In the genomic region with DNA sequence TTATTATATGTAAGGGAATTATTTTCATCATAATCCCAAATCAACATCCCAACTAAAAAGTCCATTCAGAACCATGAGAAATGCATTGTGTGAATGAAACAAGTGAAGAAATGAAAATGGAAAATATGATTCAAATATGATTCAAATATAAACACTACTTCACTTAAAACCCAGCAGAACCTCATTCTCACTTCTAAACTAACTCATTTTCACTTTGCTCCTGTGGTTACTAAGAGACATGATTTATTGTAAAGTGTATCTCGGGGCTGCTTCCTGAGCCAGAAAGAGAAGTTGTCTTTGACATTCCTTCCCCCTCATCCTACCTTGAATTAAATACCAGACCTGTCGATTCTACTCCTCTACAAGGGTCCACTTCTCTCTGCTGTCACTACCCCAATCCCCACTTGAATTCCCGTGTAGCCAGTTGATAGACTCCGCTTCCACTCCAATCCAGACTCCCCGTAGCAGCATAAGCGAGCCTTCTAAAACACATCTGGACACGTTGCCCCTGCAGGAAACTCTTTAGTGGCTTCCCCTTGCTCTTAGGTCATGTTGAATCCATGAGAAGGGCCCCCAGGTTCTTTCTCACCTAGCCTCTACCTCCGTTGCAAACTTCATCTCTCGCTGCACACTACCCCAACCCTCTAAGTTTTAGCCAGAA, we compare ENCODE assay signal across 22 cellular contexts.
DNase-seq lines count a peak whose midpoint lies in the region; ATAC-seq and TF ChIP-seq lines count a peak whose summit lies in the region.
"Had no signal": no experiment of that assay in that cellular context is flagged by ENCODE, and none has a peak within 500 bp of the region (broad histone marks: within the 10 kb centered on the region; RNA-seq: fewer than 3 reads in every experiment).

No MANE protein-coding gene starts in this region.

- H3K9me3 ChIP-seq in Loucy (ENCODE audit: insufficient read depth, low read depth, low read length) = peaks cover 6% of the 10 kb centered on the region; the same call in 1 of the 2 replicates
- peaks cover 12% of the 10 kb centered on the region; the same call in 1 of the 2 replicates for H3K9me3 ChIP-seq in OCI-LY7 (ENCODE audit: low read length)

- no peak overlapping the region for H3K4me3 ChIP-seq in Loucy (ENCODE audit: low read length, poor library complexity, severe bottlenecking)
- H3K4me3 ChIP-seq in OCI-LY7 (ENCODE audit: low read depth, low read length, poor library complexity, severe bottlenecking) = no peak overlapping the region
- H3K4me3 ChIP-seq: coronary artery, SK-N-MC, upper lobe of right lung had no signal

- no peak overlapping the region for H3K9ac ChIP-seq in Loucy (ENCODE audit: low read depth, low read length, poor library complexity, severe bottlenecking)

- H3K4me1 ChIP-seq in Loucy (ENCODE audit: insufficient read depth, low read length, poor library complexity, severe bottlenecking) (peaks cover 13% of the 10 kb centered on the region), OCI-LY7 (ENCODE audit: insufficient read depth, low read length, poor library complexity, severe bottlenecking) (no peaks in the 10 kb centered on the region)
- H3K4me1 ChIP-seq: upper lobe of right lung had no signal

- no peaks in the 10 kb centered on the region for H3K27me3 Mint-ChIP-seq in activated CD4-positive, alpha-beta T cell treated with anti-CD3 and anti-CD28 coated beads for 36 hours
- H3K27me3 Mint-ChIP-seq in central memory CD8-positive, alpha-beta T cell = no peaks in the 10 kb centered on the region
- peaks cover 3% of the 10 kb centered on the region for H3K27me3 Mint-ChIP-seq in nephron progenitor cell (ENCODE audit: low read depth, poor library complexity)

- peak overlapping the region; percentile 44 for H3K4me3 Mint-ChIP-seq in activated CD4-positive, alpha-beta T cell treated with anti-CD3 and anti-CD28 coated beads for 36 hours
- H3K4me3 Mint-ChIP-seq in central memory CD8-positive, alpha-beta T cell = no peak overlapping the region
- H3K4me3 Mint-ChIP-seq in nephron progenitor cell = no peak overlapping the region
- H3K4me3 Mint-ChIP-seq: brain had no signal

- POLR2A ChIA-PET in activated CD4-positive, alpha-beta T cell treated with anti-CD3 and anti-CD28 coated beads for 36 hours (lab: Charles Lee) = no interaction called here
- POLR2A ChIA-PET in OCI-LY7 (lab: Charles Lee) = no interaction called here

- H3K4me1 Mint-ChIP-seq in activated CD4-positive, alpha-beta T cell treated with anti-CD3 and anti-CD28 coated beads for 36 hours = peaks cover 33% of the 10 kb centered on the region
- H3K4me1 Mint-ChIP-seq in central memory CD8-positive, alpha-beta T cell = no peaks in the 10 kb centered on the region
- H3K4me1 Mint-ChIP-seq in nephron progenitor cell = peaks cover 6% of the 10 kb centered on the region
- H3K4me1 Mint-ChIP-seq: brain had no signal

- H3K9me2 ChIP-seq in Loucy (replicated peaks; ENCODE audit: low read depth, low read length) = no peaks in the 10 kb centered on the region
- no peaks in the 10 kb centered on the region for H3K9me2 ChIP-seq in OCI-LY7 (ENCODE audit: insufficient read depth, low read length)

- CTCF ChIA-PET in activated CD4-positive, alpha-beta T cell treated with anti-CD3 and anti-CD28 coated beads for 36 hours (lab: Charles Lee) = no interaction called here
- CTCF ChIA-PET in OCI-LY7 (lab: Charles Lee; ENCODE audit: unreplicated experiment) = no interaction called here

- ATAC-seq in activated CD4-positive, alpha-beta T cell treated with anti-CD3 and anti-CD28 coated beads for 36 hours = peak; percentile 96
- ATAC-seq in GM19351 (IDR thresholded peaks at IDR 0.05; ENCODE audit: unreplicated experiment) = peak; percentile 55
- ATAC-seq in central memory CD8-positive, alpha-beta T cell (replicated peaks; ENCODE audit: extremely low read depth, poor library complexity, severe bottlenecking) = no peak
- ATAC-seq: left lobe of liver, upper lobe of right lung had no signal

- no peaks in the 10 kb centered on the region for H3K79me2 ChIP-seq in Loucy (ENCODE audit: insufficient read depth, low read length)
- no peaks in the 10 kb centered on the region for H3K79me2 ChIP-seq in OCI-LY7 (ENCODE audit: insufficient read depth, low read depth, low read length)

- no peaks in the 10 kb centered on the region for H3K36me3 ChIP-seq in Loucy (ENCODE audit: insufficient read depth, low read length)
- no peaks in the 10 kb centered on the region for H3K36me3 ChIP-seq in OCI-LY7 (ENCODE audit: insufficient read depth, low read length)
- H3K36me3 ChIP-seq: upper lobe of right lung had no signal

- no peak overlapping the region for H3K27ac ChIP-seq in OCI-LY7 (ENCODE audit: low read depth, low read length, poor library complexity, severe bottlenecking)
- H3K27ac ChIP-seq: coronary artery, SK-N-MC, upper lobe of right lung had no signal

- H4K20me1 ChIP-seq in Loucy (ENCODE audit: insufficient read depth, low read length, poor library complexity, severe bottlenecking) (no peaks in the 10 kb centered on the region), OCI-LY7 (ENCODE audit: insufficient read depth, low read length) (no peaks in the 10 kb centered on the region)

- H2AFZ ChIP-seq in Loucy (ENCODE audit: low read length) (peak overlapping the region; percentile 10; the same call in 1 of the 2 replicates), OCI-LY7 (ENCODE audit: low read length) (no peak overlapping the region)

- no TSS peak for BruUV-seq in OCI-LY7 (replicated peaks; lab: Mats Ljungman, UMichigan)

- no peaks in the 10 kb centered on the region for H3F3A ChIP-seq in Loucy (ENCODE audit: low read depth)

- H3K27ac Mint-ChIP-seq in activated CD4-positive, alpha-beta T cell treated with anti-CD3 and anti-CD28 coated beads for 36 hours = peak overlapping the region; percentile 95
- H3K27ac Mint-ChIP-seq in central memory CD8-positive, alpha-beta T cell (ENCODE audit: low read depth) = peak overlapping the region; percentile 1
- no peak overlapping the region for H3K27ac Mint-ChIP-seq in nephron progenitor cell
- H3K27ac Mint-ChIP-seq: brain had no signal

- H3K27me3 ChIP-seq in Loucy (ENCODE audit: insufficient read depth, low read length, poor library complexity, severe bottlenecking) = no peaks in the 10 kb centered on the region
- H3K27me3 ChIP-seq: upper lobe of right lung had no signal

- peaks cover 10% of the 10 kb centered on the region for H3K36me3 Mint-ChIP-seq in activated CD4-positive, alpha-beta T cell treated with anti-CD3 and anti-CD28 coated beads for 36 hours (ENCODE audit: low read depth)
- no peaks in the 10 kb centered on the region for H3K36me3 Mint-ChIP-seq in central memory CD8-positive, alpha-beta T cell (ENCODE audit: insufficient read depth)
- peaks cover 5% of the 10 kb centered on the region for H3K36me3 Mint-ChIP-seq in nephron progenitor cell (ENCODE audit: low read depth)
- H3K36me3 Mint-ChIP-seq: brain had no signal

- intact Hi-C loops in activated CD4-positive, alpha-beta T cell treated with anti-CD3 and anti-CD28 coated beads for 36 hours (cut with DNase I, micrococcal nuclease) = loop anchor here (1.0 to 10.0 kb wide), 14 partner anchors 46 to 697 kb away; a partner anchor contains a TSS
- intact Hi-C loops in OCI-LY7 (cut with micrococcal nuclease; ENCODE audit: unreplicated experiment) = no loop called here

- DNase-seq in activated CD4-positive, alpha-beta T cell treated with anti-CD3 and anti-CD28 coated beads for 36 hours = no peak
- no peak for DNase-seq in activated CD4-positive, alpha-beta T cell treated with anti-CD3 and anti-CD28 coated beads, Interleukin-2, amount 50 U/mL, for 4 hours
- DNase-seq in central memory CD8-positive, alpha-beta T cell (ENCODE audit: low spot score in 2 of 2) = no peak
- DNase-seq in OCI-LY7 (ENCODE audit: low spot score) (no peak), nephron progenitor cell (no peak), ecto neural progenitor cell (ENCODE audit: low spot score) (no peak)
- DNase-seq: 8988T; activated CD4-positive, alpha-beta T cell treated with anti-CD3 and anti-CD28 coated beads for 48 hours; activated gamma-delta T cell treated with Interleukin-2 at 50 U/mL for 16 hours; DMS153; foreskin fibroblast; NCI-H1092 treated with DMSO at 0.1 percent for 48 hours; NCI-H526 treated with DMSO at 0.1 percent for 48 hours; retina; stimulated activated naive CD4-positive, alpha-beta T cell treated with Interleukin-2 at 50 U/mL for 16 hours; upper lobe of right lung had no signal

- TF ChIP-seq CTCF in Loucy (conservative IDR thresholded peaks at IDR 0.05; ENCODE audit: low read length) (no peak), OCI-LY7 (conservative IDR thresholded peaks at IDR 0.05; ENCODE audit: low read length) (no peak), nephron progenitor cell (IDR thresholded peaks at IDR 0.05) (no peak)

- no peak overlapping the region for H3K4me2 ChIP-seq in Loucy (ENCODE audit: low read depth, low read length, poor library complexity, severe bottlenecking)
- H3K4me2 ChIP-seq in OCI-LY7 (ENCODE audit: low read length) = no peak overlapping the region

- H3K9me3 Mint-ChIP-seq in activated CD4-positive, alpha-beta T cell treated with anti-CD3 and anti-CD28 coated beads for 36 hours (ENCODE audit: low read depth) = peaks cover 2% of the 10 kb centered on the region
- H3K9me3 Mint-ChIP-seq in central memory CD8-positive, alpha-beta T cell = no peaks in the 10 kb centered on the region
- peaks cover 18% of the 10 kb centered on the region for H3K9me3 Mint-ChIP-seq in nephron progenitor cell
